Comparison of ENCODE assay signal across 17 cellular contexts in genomic region chr10:59265140-59265539, GRCh38.
"Had no signal": no experiment of that assay in that cellular context is flagged by ENCODE, and none has a peak within 500 bp of the region (broad histone marks: within the 10 kb centered on the region; RNA-seq: fewer than 3 reads in every experiment).

No MANE protein-coding gene starts in this region.

- H3K79me2 ChIP-seq: parathyroid adenoma had no signal

- DNase-seq: activated CD4-positive, alpha-beta T cell treated with anti-CD3 and anti-CD28 coated beads, Interleukin-2, amount 50 U/mL, for 4 hours; activated effector memory CD4-positive, alpha-beta T cell treated with Interleukin-2 at 50 U/mL for 16 hours; activated T-cell treated with anti-CD3 and anti-CD28 coated beads, Interleukin-2, amount 50 U/mL, for 24 hours; amniotic stem cell; brain microvascular endothelial cell; dermis blood vessel endothelial cell; hypothalamus; immature natural killer cell; left cardiac atrium; stomach; T-helper 2 cell had no signal

- H3K9me3 ChIP-seq: stomach, thoracic aorta had no signal

- H3K27ac ChIP-seq: brain microvascular endothelial cell, parathyroid adenoma, skin epidermis, stomach, thoracic aorta had no signal

- H3K9ac ChIP-seq: parathyroid adenoma had no signal

- H3K36me3 ChIP-seq: brain microvascular endothelial cell had no signal

- H2AFZ ChIP-seq: parathyroid adenoma had no signal

- H3K4me1 ChIP-seq: parathyroid adenoma, stomach had no signal

- ATAC-seq: activated CD4-positive, CD25-positive, alpha-beta regulatory T cell treated with anti-CD3 and anti-CD28 coated beads, Interleukin-2, amount 50 U/mL, for 24 hours; activated naive CD4-positive, alpha-beta T cell treated with anti-CD3 and anti-CD28 coated beads, Interleukin-2, amount 50 U/mL, for 72 hours; esophagus mucosa; left cardiac atrium had no signal

- H3K4me3 ChIP-seq: skin epidermis, stomach, thoracic aorta had no signal

- H3K27me3 ChIP-seq: brain microvascular endothelial cell, stomach had no signal
